Comparison of ENCODE assay signal across 1 cellular context in genomic region chr3:29936054-29936453, GRCh38.
TF ChIP-seq lines count a peak whose summit lies in the region.

No MANE protein-coding gene starts in this region.

TF ChIP-seq in GM12878, 131 proteins besides CTCF, POLR2A, EP300 and RAD21 (continued from another document):
- TF ChIP-seq CUX1 (IDR thresholded peaks at IDR 0.05; ENCODE audit: insufficient replicate concordance, low read depth, low read length) (no peak), JUNB (IDR thresholded peaks at IDR 0.05) (peak; percentile 69), BHLHE40 (IDR thresholded peaks at IDR 0.05; ENCODE audit: borderline replicate concordance in 1 of 2, low read depth in 2 of 2, low read length in 1 of 2) (peak in 1 of 2 experiments; percentile 45; a peak in 2 of 4 replicates), ZNF217 (IDR thresholded peaks at IDR 0.05) (0 out of 2 replicates have a peak, but pooled peaks have one; percentile 46), IRF4 (IDR thresholded peaks at IDR 0.05; ENCODE audit: low read depth, low read length) (peak; percentile 68; the same call in 1 of the 2 replicates), IKZF2 (IDR thresholded peaks at IDR 0.05) (peak in 1 of 2 experiments; percentile 43; a peak in 1 of 4 replicates)
- TF ChIP-seq, protein P1, sequence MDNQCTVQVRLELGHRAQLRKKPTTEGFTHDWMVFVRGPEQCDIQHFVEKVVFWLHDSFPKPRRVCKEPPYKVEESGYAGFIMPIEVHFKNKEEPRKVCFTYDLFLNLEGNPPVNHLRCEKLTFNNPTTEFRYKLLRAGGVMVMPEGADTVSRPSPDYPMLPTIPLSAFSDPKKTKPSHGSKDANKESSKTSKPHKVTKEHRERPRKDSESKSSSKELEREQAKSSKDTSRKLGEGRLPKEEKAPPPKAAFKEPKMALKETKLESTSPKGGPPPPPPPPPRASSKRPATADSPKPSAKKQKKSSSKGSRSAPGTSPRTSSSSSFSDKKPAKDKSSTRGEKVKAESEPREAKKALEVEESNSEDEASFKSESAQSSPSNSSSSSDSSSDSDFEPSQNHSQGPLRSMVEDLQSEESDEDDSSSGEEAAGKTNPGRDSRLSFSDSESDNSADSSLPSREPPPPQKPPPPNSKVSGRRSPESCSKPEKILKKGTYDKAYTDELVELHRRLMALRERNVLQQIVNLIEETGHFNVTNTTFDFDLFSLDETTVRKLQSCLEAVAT (IDR thresholded peaks at IDR 0.05): no peak
